In the genomic region with DNA sequence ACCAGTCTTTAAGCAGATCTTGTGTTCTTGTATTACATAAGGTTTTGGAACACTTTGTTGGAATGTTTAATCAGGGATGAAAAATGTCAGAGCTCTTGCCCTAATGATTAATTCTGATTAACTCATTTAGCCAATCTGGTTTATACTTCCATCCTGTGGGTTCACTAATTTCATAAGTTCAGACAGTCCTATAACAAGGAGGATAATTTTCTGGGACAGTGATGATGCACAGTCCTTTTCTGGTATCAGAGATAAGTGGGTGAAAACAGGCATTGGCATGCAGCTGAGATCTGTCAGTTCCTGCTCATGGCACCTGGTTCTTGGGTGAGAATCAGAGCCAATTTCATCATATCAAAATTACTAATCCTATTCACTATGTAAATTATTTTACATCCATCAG, we compare ENCODE assay signal across 18 cellular contexts.
"Had no signal": no experiment of that assay in that cellular context is flagged by ENCODE, and none has a peak within 500 bp of the region (broad histone marks: within the 10 kb centered on the region; RNA-seq: fewer than 3 reads in every experiment).

No MANE protein-coding gene starts in this region.

- H3K36me3 Mint-ChIP-seq: immature natural killer cell had no signal

- H3K27ac Mint-ChIP-seq: immature natural killer cell; naive thymus-derived CD8-positive, alpha-beta T cell had no signal

- DNase-seq: effector CD4-positive, alpha-beta T cell; esophagus squamous epithelium; foreskin fibroblast; immature natural killer cell; kidney; left colon; mucosa of descending colon; naive thymus-derived CD8-positive, alpha-beta T cell; psoas muscle; right cardiac atrium; small intestine; stimulated activated CD4-positive, alpha-beta T cell treated with anti-CD3 and anti-CD28 coated beads, Interleukin-12 subunit alpha, Interleukin-12 subunit beta, amount 100 ng/mL, for 4 hours; stimulated activated naive CD4-positive, alpha-beta T cell treated with Interleukin-2 at 50 U/mL for 16 hours; tibial artery; upper lobe of left lung; uterus had no signal

- H3K27me3 ChIP-seq: esophagus squamous epithelium, neutrophil, tibial artery, upper lobe of left lung, uterus had no signal

- H3K4me3 Mint-ChIP-seq: immature natural killer cell; naive thymus-derived CD8-positive, alpha-beta T cell had no signal

- ATAC-seq: left colon; mucosa of descending colon; naive thymus-derived CD8-positive, alpha-beta T cell; psoas muscle had no signal

- H3K9me3 Mint-ChIP-seq: naive thymus-derived CD8-positive, alpha-beta T cell had no signal

- H3K4me1 Mint-ChIP-seq: immature natural killer cell; naive thymus-derived CD8-positive, alpha-beta T cell had no signal

- H3K4me3 ChIP-seq: coronary artery, esophagus squamous epithelium, mucosa of descending colon, psoas muscle, tibial artery, upper lobe of left lung, uterus had no signal

- H3K36me3 ChIP-seq: esophagus squamous epithelium, neutrophil, tibial artery, upper lobe of left lung, uterus had no signal

- FAIRE-seq: kidney, small intestine had no signal
